8 cellular contexts compared by ENCODE assay signal in the genomic region with DNA sequence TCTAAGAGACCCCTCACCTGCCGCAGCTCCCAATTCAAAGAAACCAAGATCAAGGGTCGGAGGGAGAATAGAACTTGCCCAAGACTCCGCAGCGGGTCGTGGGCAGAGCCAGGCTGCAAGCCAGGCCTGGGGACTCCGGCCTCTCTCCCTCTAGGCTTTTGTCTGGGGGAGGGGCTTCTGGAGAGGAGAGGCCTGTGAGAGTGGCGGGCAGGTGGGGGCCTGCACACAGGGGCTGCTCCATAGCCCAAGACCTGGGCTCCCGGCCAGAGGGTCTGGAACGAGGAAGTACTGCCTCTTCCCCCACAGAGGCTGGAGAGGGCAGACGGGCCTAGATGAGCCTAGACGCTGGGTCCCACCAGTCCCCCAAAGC. TPM values are rescaled to one million over a fixed set of nuclear protein-coding genes. Genes with fewer than 3 reads are reported as not detected.
A peak's percentile ranks its signal among the peaks of the same experiment; 100 is the strongest.
DNase-seq lines count a peak whose midpoint lies in the region; ATAC-seq, FAIRE-seq and TF ChIP-seq lines count a peak whose summit lies in the region.

No MANE protein-coding gene starts in this region.

- H3K36me3 ChIP-seq in bronchial epithelial cell (ENCODE audit: control insufficient read depth, insufficient read depth, low read length): peaks cover 7% of the 10 kb centered on the region
- no peaks in the 10 kb centered on the region for H3K36me3 ChIP-seq in mucosa of stomach (ENCODE audit: control insufficient read depth, insufficient read depth, low read length)
- H3K36me3 ChIP-seq in aorta (ENCODE audit: control insufficient read depth in 1 of 2, insufficient read depth in 2 of 2, low read length in 1 of 2): no peaks in the 10 kb centered on the region

- peak; percentile 35 for DNase-seq in stimulated activated CD4-positive, alpha-beta T cell treated with anti-CD3 and anti-CD28 coated beads, Interleukin-15, amount 100 ng/mL, for 24 hours
- no peak for DNase-seq in stimulated activated CD4-positive, alpha-beta T cell treated with anti-CD3 and anti-CD28 coated beads, Interleukin-12 subunit alpha, Interleukin-12 subunit beta, amount 100 ng/mL, for 4 hours
- DNase-seq in bronchial epithelial cell (ENCODE audit: low read depth) (peak; percentile 50), aorta (peak; percentile 69 to 80)

- intact Hi-C loops in aorta (cut with DNase I): no loop called here

- H3K4me1 ChIP-seq in mucosa of stomach (ENCODE audit: control insufficient read depth, insufficient read depth, low read length): peaks cover 37% of the 10 kb centered on the region
- no peaks in the 10 kb centered on the region for H3K4me1 ChIP-seq in aorta (ENCODE audit: control insufficient read depth in 1 of 2, insufficient read depth in 2 of 2, low read length in 2 of 2)

- ATAC-seq in aorta (ENCODE audit: low FRiP score): peak; percentile 6
- ATAC-seq in GM21447 (IDR thresholded peaks at IDR 0.05; ENCODE audit: unreplicated experiment): no peak
- no peak for ATAC-seq in HG03469 (IDR thresholded peaks at IDR 0.05; ENCODE audit: unreplicated experiment)
- ATAC-seq in GM18511 (IDR thresholded peaks at IDR 0.05; ENCODE audit: unreplicated experiment): no peak

- TF ChIP-seq CTCF in bronchial epithelial cell (IDR thresholded peaks at IDR 0.05; ENCODE audit: insufficient read depth, low read length, severe bottlenecking): no peak

- H3K27me3 ChIP-seq in bronchial epithelial cell (ENCODE audit: control insufficient read depth, insufficient read depth, low read length): no peaks in the 10 kb centered on the region
- H3K27me3 ChIP-seq in mucosa of stomach (ENCODE audit: control insufficient read depth, insufficient read depth, low read length): no peaks in the 10 kb centered on the region
- no peaks in the 10 kb centered on the region for H3K27me3 ChIP-seq in aorta (ENCODE audit: control insufficient read depth in 1 of 2, insufficient read depth in 2 of 2, low read length in 1 of 2)

- H3K4me3 ChIP-seq in bronchial epithelial cell (ENCODE audit: low read depth, low read length): no peak overlapping the region
- no peak overlapping the region for H3K4me3 ChIP-seq in mucosa of stomach (ENCODE audit: low read length)
- H3K4me3 ChIP-seq in aorta (ENCODE audit: low read length in 2 of 2): no peak overlapping the region

- H3K9ac ChIP-seq in mucosa of stomach (ENCODE audit: low read length): peak overlapping the region; percentile 30

- H3K9me3 ChIP-seq in mucosa of stomach (ENCODE audit: control insufficient read depth, low read length): no peaks in the 10 kb centered on the region
- H3K9me3 ChIP-seq in aorta (ENCODE audit: control insufficient read depth, low read length): no peaks in the 10 kb centered on the region

- H3K27ac ChIP-seq in aorta (ENCODE audit: low read depth in 1 of 2, low read length in 2 of 2): peak overlapping the region in 1 of 2 donors; percentile 5

- no peak for FAIRE-seq in bronchial epithelial cell (lab: Jason Lieb, UNC)

- 36 to 51% methylated on average over 11 of the region's 11 CpGs for WGBS in aorta, 2 donors

RNA-seq across cellular contexts. Expression of a gene that starts 5.1 kb away (rescaled TPM):
- total RNA-seq in bronchial epithelial cell (18.2 and 18.4 TPM in 2 replicates), aorta (100 to 1,000 TPM; 103 to 125 TPM)
- polyA plus RNA-seq in aorta: 100 to 1,000 TPM; 125 to 176 TPM

RNA-seq across cellular contexts. Expression of a gene that starts 12.3 kb away (rescaled TPM):
- total RNA-seq in bronchial epithelial cell (21.3 and 21.8 TPM in 2 replicates), aorta (10 to 100 TPM; 34.9 to 46.5 TPM)
- polyA plus RNA-seq in aorta: 10 to 100 TPM; 17.7 to 25.5 TPM

RNA-seq across cellular contexts. Expression of a gene that starts 26.1 kb away (rescaled TPM):
- 2.1 and 5.1 TPM in 2 replicates for total RNA-seq in bronchial epithelial cell
- 1 to 10 TPM; 3.0 TPM for total RNA-seq in aorta
- polyA plus RNA-seq in aorta: 1 to 10 TPM; 1.4 to 4.5 TPM

RNA-seq across cellular contexts. Expression of a gene that starts 27.0 kb away (rescaled TPM):
- total RNA-seq in bronchial epithelial cell (19.0 and 54.0 TPM in 2 replicates), aorta (10 to 100 TPM; 92.4 to 99.5 TPM)
- polyA plus RNA-seq in aorta: 100 to 1,000 TPM; 111 to 168 TPM

RNA-seq across cellular contexts. Expression of a gene that starts 33.2 kb away (rescaled TPM):
- total RNA-seq in bronchial epithelial cell (11.8 and 17.4 TPM in 2 replicates), aorta (10 to 100 TPM; 20.0 to 26.3 TPM)
- polyA plus RNA-seq in aorta: 10 to 100 TPM; 18.2 to 22.7 TPM
